Comparison of ENCODE assay signal across 21 cellular contexts in genomic region chr2:55176094-55176415, GRCh38. TPM values are rescaled to one million over a fixed set of nuclear protein-coding genes. Genes with fewer than 3 reads are reported as not detected.
DNase-seq lines count a peak whose midpoint lies in the region; ATAC-seq and TF ChIP-seq lines count a peak whose summit lies in the region.
"Had no signal": no experiment of that assay in that cellular context is flagged by ENCODE, and none has a peak within 500 bp of the region (broad histone marks: within the 10 kb centered on the region; RNA-seq: fewer than 3 reads in every experiment).

No MANE protein-coding gene starts in this region.

- CTCF ChIA-PET in activated B cell treated with CpG ODN at 0.5 μM for 24 hours (lab: Charles Lee) = interaction anchor here (0.6 to 5.8 kb wide), 14 partner anchors 9 to 1069 kb away, joined by 3 to 51 read pairs (median 4); partner anchors contain the start of genes EML6 and RTN4

- H3K27me3 Mint-ChIP-seq in activated B cell treated with CpG ODN at 0.5 μM for 24 hours = no peaks in the 10 kb centered on the region
- H3K27me3 Mint-ChIP-seq in memory B cell = no peaks in the 10 kb centered on the region
- no peaks in the 10 kb centered on the region for H3K27me3 Mint-ChIP-seq in activated T-cell treated with anti-CD3 and anti-CD28 coated beads, Interleukin-2, amount 50 U/mL, for 72 hours (ENCODE audit: low read depth)

- H4K20me1 ChIP-seq in OCI-LY1 (ENCODE audit: insufficient read depth, low read length) = no peaks in the 10 kb centered on the region

- intact Hi-C loops in activated B cell treated with CpG ODN at 0.5 μM for 24 hours (cut with micrococcal nuclease) (loop anchor here (5.0 kb wide), 3 partner anchors 256 to 454 kb away; partner anchors contain the start of gene EML6), left colon (cut with DNase I, micrococcal nuclease) (loop anchor here in 1 of 2 donors (10.0 kb wide), 1 partner anchor 271 kb away; no protein-coding TSS in a partner anchor)

- no peaks in the 10 kb centered on the region for H3K9me3 Mint-ChIP-seq in activated B cell treated with CpG ODN at 0.5 μM for 24 hours
- no peaks in the 10 kb centered on the region for H3K9me3 Mint-ChIP-seq in memory B cell
- no peaks in the 10 kb centered on the region for H3K9me3 Mint-ChIP-seq in activated T-cell treated with anti-CD3 and anti-CD28 coated beads, Interleukin-2, amount 50 U/mL, for 72 hours
- H3K9me3 Mint-ChIP-seq: endodermal cell, natural killer cell had no signal

- no peak overlapping the region for H3K27ac Mint-ChIP-seq in activated B cell treated with CpG ODN at 0.5 μM for 24 hours
- H3K27ac Mint-ChIP-seq in memory B cell = peak overlapping the region; percentile 51
- no peak overlapping the region for H3K27ac Mint-ChIP-seq in activated T-cell treated with anti-CD3 and anti-CD28 coated beads, Interleukin-2, amount 50 U/mL, for 72 hours
- H3K27ac Mint-ChIP-seq: endodermal cell had no signal

- no peak overlapping the region for H3K4me3 ChIP-seq in OCI-LY1 (ENCODE audit: low read depth, low read length, poor library complexity, severe bottlenecking)
- H3K4me3 ChIP-seq: colonic mucosa, esophagus squamous epithelium, hepatocyte had no signal

- no peaks in the 10 kb centered on the region for H3K9me3 ChIP-seq in OCI-LY1 (ENCODE audit: low read length)
- H3K9me3 ChIP-seq: BE2C, Caco-2, colonic mucosa, esophagus squamous epithelium had no signal

- H3K4me1 ChIP-seq in OCI-LY1 (ENCODE audit: insufficient read depth, low read length, severe bottlenecking) = peaks cover 8% of the 10 kb centered on the region
- H3K4me1 ChIP-seq: BE2C, Caco-2, colonic mucosa had no signal

- H3K4me3 Mint-ChIP-seq in activated B cell treated with CpG ODN at 0.5 μM for 24 hours (no peak overlapping the region), memory B cell (peak overlapping the region; percentile 30)
- no peak overlapping the region for H3K4me3 Mint-ChIP-seq in activated T-cell treated with anti-CD3 and anti-CD28 coated beads, Interleukin-2, amount 50 U/mL, for 72 hours
- H3K4me3 Mint-ChIP-seq: endodermal cell, natural killer cell had no signal

- no peak overlapping the region for H3K9ac ChIP-seq in OCI-LY1 (ENCODE audit: low read length)

- POLR2A ChIA-PET in activated B cell treated with CpG ODN at 0.5 μM for 24 hours (lab: Charles Lee) = no interaction called here

- no peaks in the 10 kb centered on the region for H3K79me2 ChIP-seq in OCI-LY1 (ENCODE audit: insufficient read depth, low read length)
- H3K79me2 ChIP-seq: hepatocyte had no signal

- DNase-seq in NCI-H2171 treated with DMSO at 0.1 percent for 48 hours (lab: John Stamatoyannopoulos, UW) (peak; percentile 52), NCI-H2171 (lab: John Stamatoyannopoulos, UW) (no peak), activated B cell treated with CpG ODN at 0.5 μM for 24 hours (no peak), memory B cell (ENCODE audit: low spot score in 2 of 2) (no peak), left colon (no peak), RKO (ENCODE audit: low spot score) (no peak)
- no peak for DNase-seq in activated T-cell treated with anti-CD3 and anti-CD28 coated beads, Interleukin-2, amount 50 U/mL, for 72 hours
- DNase-seq: activated CD8-positive, alpha-beta memory T cell treated with anti-CD3 and anti-CD28 coated beads for 24 hours; activated T-cell treated with anti-CD3 and anti-CD28 coated beads, Interleukin-2, amount 50 U/mL, for 1 hour; BE2C; brain microvascular endothelial cell; colonic mucosa; endodermal cell; esophagus squamous epithelium; natural killer cell; NCI-H1105; retina had no signal

- no peaks in the 10 kb centered on the region for H3K36me3 ChIP-seq in OCI-LY1 (ENCODE audit: insufficient read depth, low read length)
- H3K36me3 ChIP-seq: BE2C, colonic mucosa, esophagus squamous epithelium had no signal

- peaks cover 7% of the 10 kb centered on the region for H3K4me1 Mint-ChIP-seq in activated B cell treated with CpG ODN at 0.5 μM for 24 hours
- peaks cover 9% of the 10 kb centered on the region for H3K4me1 Mint-ChIP-seq in memory B cell
- H3K4me1 Mint-ChIP-seq in activated T-cell treated with anti-CD3 and anti-CD28 coated beads, Interleukin-2, amount 50 U/mL, for 72 hours (ENCODE audit: low read depth) = peaks cover 6% of the 10 kb centered on the region
- H3K4me1 Mint-ChIP-seq: endodermal cell, natural killer cell had no signal

- no peak overlapping the region for H3K27ac ChIP-seq in OCI-LY1 (ENCODE audit: low read depth, low read length, poor library complexity, severe bottlenecking)
- H3K27ac ChIP-seq: brain microvascular endothelial cell, colonic mucosa, esophagus squamous epithelium, hepatocyte, HL-60 had no signal

- H3K27me3 ChIP-seq in OCI-LY1 (ENCODE audit: insufficient read depth, low read length) = no peaks in the 10 kb centered on the region
- H3K27me3 ChIP-seq: BE2C, brain microvascular endothelial cell, colonic mucosa, esophagus squamous epithelium, hepatocyte had no signal

- H2AFZ ChIP-seq in OCI-LY1 (ENCODE audit: low read length) = no peak overlapping the region
- H2AFZ ChIP-seq: hepatocyte had no signal

- TF ChIP-seq CTCF in OCI-LY1 (IDR thresholded peaks at IDR 0.05; ENCODE audit: low read length) = no peak
- no peak for TF ChIP-seq CTCF in activated B cell treated with CpG ODN at 0.5 μM for 24 hours (IDR thresholded peaks at IDR 0.05)

- no peaks in the 10 kb centered on the region for H3K36me3 Mint-ChIP-seq in activated B cell treated with CpG ODN at 0.5 μM for 24 hours (ENCODE audit: low read depth)
- H3K36me3 Mint-ChIP-seq in memory B cell = no peaks in the 10 kb centered on the region
- H3K36me3 Mint-ChIP-seq in activated T-cell treated with anti-CD3 and anti-CD28 coated beads, Interleukin-2, amount 50 U/mL, for 72 hours (ENCODE audit: insufficient read depth in 2 of 2) = no peaks in the 10 kb centered on the region
- H3K36me3 Mint-ChIP-seq: natural killer cell had no signal

- no peaks in the 10 kb centered on the region for H3F3A ChIP-seq in OCI-LY1 (ENCODE audit: insufficient read depth, low read length)

- ATAC-seq in activated B cell treated with CpG ODN at 0.5 μM for 24 hours (ENCODE audit: low read depth) (peak; percentile 21), memory B cell (ENCODE audit: low read depth) (peak; percentile 12), left colon (no peak)
- ATAC-seq in activated T-cell treated with anti-CD3 and anti-CD28 coated beads, Interleukin-2, amount 50 U/mL, for 72 hours (replicated peaks in 1 of 2) = no peak

- H3K4me2 ChIP-seq in OCI-LY1 (ENCODE audit: low read length) = peak overlapping the region; percentile 33; the same call in 1 of the 2 replicates
- H3K4me2 ChIP-seq: hepatocyte had no signal

- H3K9me2 ChIP-seq in OCI-LY1 (ENCODE audit: low read depth, low read length) = no peaks in the 10 kb centered on the region

RNA-seq across cellular contexts. Expression of gene CLHC1, which starts 56.0 kb away (rescaled TPM):
- total RNA-seq in activated B cell treated with CpG ODN at 0.5 μM for 24 hours (7.1 and 10.5 TPM in 2 replicates), left colon (1 to 10 TPM; 6.5 to 8.1 TPM)
- total RNA-seq in activated T-cell treated with anti-CD3 and anti-CD28 coated beads, Interleukin-2, amount 50 U/mL, for 72 hours = 10 to 100 TPM; 12.3 to 15.5 TPM

RNA-seq across cellular contexts. Expression of gene RPS27A, which starts 56.4 kb away (rescaled TPM):
- total RNA-seq in activated B cell treated with CpG ODN at 0.5 μM for 24 hours (1,833 and 2,316 TPM in 2 replicates), left colon (100 to 1,000 TPM; 656 to 661 TPM)
- total RNA-seq in activated T-cell treated with anti-CD3 and anti-CD28 coated beads, Interleukin-2, amount 50 U/mL, for 72 hours = 1,000 to 10,000 TPM; 1,242 to 1,391 TPM

Comparison
In these comparisons a context has a peak if more than half of its experiments do, and no peak if none do; other contexts are left out.
1. ATAC-seq: peak in activated B cell treated with CpG ODN at 0.5 μM for 24 hours (single experiment) and memory B cell (single experiment); none in activated T-cell treated with anti-CD3 and anti-CD28 coated beads, Interleukin-2, amount 50 U/mL, for 72 hours (0 of 2) and left colon (single experiment).